ENCODE assay signal across 8 cellular contexts in the genomic region with DNA sequence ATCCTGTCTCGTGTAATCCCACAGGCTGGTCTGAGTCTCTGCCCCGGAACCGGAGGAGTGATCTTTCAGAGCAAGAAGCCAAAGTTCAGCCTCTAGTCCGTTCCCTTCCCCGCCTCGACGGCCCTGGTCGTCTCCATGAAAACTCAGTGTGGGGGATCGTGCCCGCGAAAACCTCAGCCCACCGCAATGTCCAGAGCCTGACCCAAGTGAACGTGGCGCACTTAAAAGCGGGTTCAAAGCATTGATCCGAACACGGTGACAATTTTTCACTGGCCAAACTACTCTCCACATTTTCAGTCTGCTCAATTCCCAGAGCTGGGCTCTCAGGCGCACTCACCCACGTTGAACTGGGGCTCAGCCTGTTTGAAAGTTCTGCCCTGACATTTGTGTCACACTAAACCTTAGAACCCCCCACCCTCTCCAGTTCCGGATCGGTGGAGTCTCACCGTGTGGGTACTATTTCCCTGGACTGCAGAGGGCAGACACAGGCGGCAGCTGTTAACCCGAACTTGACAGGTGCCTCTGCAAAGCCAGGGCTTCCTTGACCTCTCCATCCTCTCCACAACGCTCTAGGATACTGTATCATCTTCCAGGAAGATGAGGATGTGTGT. TPM values are rescaled to one million over a fixed set of nuclear protein-coding genes. Genes with fewer than 3 reads are reported as not detected.
A peak's percentile ranks its signal among the peaks of the same experiment; 100 is the strongest.
DNase-seq lines count a peak whose midpoint lies in the region; ATAC-seq, FAIRE-seq and TF ChIP-seq lines count a peak whose summit lies in the region.

No MANE protein-coding gene starts in this region.

- intact Hi-C loops in lower leg skin (cut with DNase I; ENCODE audit: low total_unique reads): no loop called here
- intact Hi-C loops in thyroid gland (cut with DNase I): no loop called here

- TF ChIP-seq POLR2A in lower leg skin (IDR thresholded peaks at IDR 0.05) (no peak), thyroid gland (IDR thresholded peaks at IDR 0.05) (no peak)

- H3K9me3 ChIP-seq in NT2/D1 (ENCODE audit: insufficient read depth, low read length) (no peaks in the 10 kb centered on the region), thyroid gland (no peaks in the 10 kb centered on the region)

- no peak for ATAC-seq in HG03565 (IDR thresholded peaks at IDR 0.05; ENCODE audit: unreplicated experiment)

- DNase-seq in GM19239 (ENCODE audit: insufficient read length, low spot score): peak; percentile 7
- DNase-seq in NT2/D1 (ENCODE audit: low read depth, low spot score): no peak
- no peak for DNase-seq in cardiac fibroblast (ENCODE audit: low read depth in 2 of 2)
- peak; percentile 18 to 88 for DNase-seq in lower leg skin (ENCODE audit: low spot score in 2 of 2)
- peak; percentile 23 to 26 for DNase-seq in thyroid gland
- no peak for DNase-seq in GDM1 (lab: John Stamatoyannopoulos, UW)
- no peak for DNase-seq in NCI-H446 (lab: John Stamatoyannopoulos, UW)

- FAIRE-seq in GM19239 (lab: Jason Lieb, UNC): peak; percentile 55

- peaks cover 59% of the 10 kb centered on the region for H3K27me3 ChIP-seq in NT2/D1 (ENCODE audit: insufficient read depth, insufficient read length)
- no peaks in the 10 kb centered on the region for H3K27me3 ChIP-seq in thyroid gland

- peaks cover 2% of the 10 kb centered on the region for H3K36me3 ChIP-seq in NT2/D1 (ENCODE audit: insufficient read depth, insufficient read length, low read length)
- no peaks in the 10 kb centered on the region for H3K36me3 ChIP-seq in thyroid gland

- 1% methylated on average over 25 of the region's 25 CpGs for WGBS in lower leg skin, 2 donors
- WGBS in thyroid gland, 2 donors: 2% methylated on average over 24 to 25 of the region's 25 CpGs

- H3K27ac ChIP-seq in thyroid gland: peak overlapping the region in 1 of 3 donors; percentile 20

- H3K4me1 ChIP-seq in NT2/D1 (ENCODE audit: insufficient read depth, insufficient read length) (peaks cover 4% of the 10 kb centered on the region), thyroid gland (peaks cover 0 to 12% of the 10 kb centered on the region in 2 donors)

- peak overlapping the region; percentile 71 for H3K9ac ChIP-seq in NT2/D1 (ENCODE audit: insufficient read length, low read depth)

- H3K4me3 ChIP-seq in NT2/D1 (ENCODE audit: insufficient read length, low read depth) (peak overlapping the region; percentile 79), cardiac fibroblast (replicated peaks in 1 of 2; ENCODE audit: low read depth in 2 of 2, low read length in 2 of 2) (peak overlapping the region; percentile 49 to 89), lower leg skin (ENCODE audit: low read depth, poor library complexity, severe bottlenecking) (peak overlapping the region; percentile 10), thyroid gland (replicated peaks in 1 of 3) (peak overlapping the region in 1 of 3 donors; percentile 82)

- TF ChIP-seq CTCF in cardiac fibroblast (IDR thresholded peaks at IDR 0.05; ENCODE audit: low read depth, low read length) (peak; percentile 3), lower leg skin (IDR thresholded peaks at IDR 0.05) (no peak), thyroid gland (IDR thresholded peaks at IDR 0.05) (no peak)

RNA-seq across cellular contexts. Expression of a gene that starts 0.9 kb away (rescaled TPM):
- total RNA-seq in lower leg skin (10 to 100 TPM in 2 of 4 donors, 1 to 10 TPM in 2; 3.8 to 39.8 (median 14.4) TPM), thyroid gland (10 to 100 TPM; 17.2 to 25.4 (median 19.6) TPM)

Comparison
In these comparisons a context has a peak if more than half of its experiments do, and no peak if none do; other contexts are left out.
1. DNase-seq: peak in GM19239 (single experiment), lower leg skin (2 of 2) and thyroid gland (2 of 2); none in NT2/D1 (single experiment), cardiac fibroblast (0 of 2), GDM1 (single experiment) and NCI-H446 (0 of 2).